In the genomic region with DNA sequence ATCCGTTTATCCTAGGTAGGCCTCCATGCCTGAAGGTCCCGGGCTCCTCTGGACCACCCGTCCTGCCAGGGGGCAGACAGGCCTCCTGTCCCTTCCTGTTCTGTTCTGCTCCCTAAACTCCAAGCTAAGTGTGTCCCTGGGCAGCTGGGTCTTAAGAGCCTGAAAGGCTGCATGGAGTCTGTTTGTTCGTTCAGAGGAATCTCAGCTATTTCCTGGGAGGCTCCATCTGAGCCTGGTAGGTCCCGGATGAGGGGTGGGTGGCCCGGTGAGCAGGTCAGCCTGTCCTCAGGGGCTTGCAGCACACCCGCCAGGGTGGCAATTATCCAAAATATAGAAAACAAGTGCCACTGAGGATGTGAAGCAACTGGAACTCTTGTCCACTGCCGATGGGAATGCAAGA, we compare ENCODE assay signal across 20 cellular contexts. TPM values are rescaled to one million over a fixed set of nuclear protein-coding genes. Genes with fewer than 3 reads are reported as not detected.
DNase-seq lines count a peak whose midpoint lies in the region; ATAC-seq and TF ChIP-seq lines count a peak whose summit lies in the region.
"Had no signal": no experiment of that assay in that cellular context is flagged by ENCODE, and none has a peak within 500 bp of the region (broad histone marks: within the 10 kb centered on the region; RNA-seq: fewer than 3 reads in every experiment).

No MANE protein-coding gene starts in this region.

- H3K79me2 ChIP-seq in neural progenitor cell (ENCODE audit: low read depth) (no peaks in the 10 kb centered on the region), mammary epithelial cell (ENCODE audit: insufficient read depth, low read length) (no peaks in the 10 kb centered on the region)

- CTCF ChIA-PET in Panc1 (lab: Charles Lee) = no interaction called here
- CTCF ChIA-PET in mammary epithelial cell (lab: Charles Lee; ENCODE audit: low non-redundant PET) = no interaction called here

- no peaks in the 10 kb centered on the region for H3K27me3 ChIP-seq in BE2C
- no peaks in the 10 kb centered on the region for H3K27me3 ChIP-seq in Panc1 (ENCODE audit: control insufficient read depth, insufficient read depth, low read length)
- H3K27me3 ChIP-seq in neural progenitor cell = no peaks in the 10 kb centered on the region
- H3K27me3 ChIP-seq in mammary epithelial cell (ENCODE audit: insufficient read depth, low read length) = no peaks in the 10 kb centered on the region
- H3K27me3 ChIP-seq: testis had no signal

- no peaks in the 10 kb centered on the region for H3K36me3 ChIP-seq in BE2C
- no peaks in the 10 kb centered on the region for H3K36me3 ChIP-seq in Panc1 (ENCODE audit: control insufficient read depth, insufficient read depth, low read length)
- no peaks in the 10 kb centered on the region for H3K36me3 ChIP-seq in neural progenitor cell
- H3K36me3 ChIP-seq in mammary epithelial cell (ENCODE audit: insufficient read depth, low read length) = no peaks in the 10 kb centered on the region
- H3K36me3 ChIP-seq: HAP-1 had no signal

- no peak overlapping the region for H3K9ac ChIP-seq in neural progenitor cell
- no peak overlapping the region for H3K9ac ChIP-seq in mammary epithelial cell (ENCODE audit: insufficient read depth, low read length)

- TF ChIP-seq CTCF in BE2C (IDR thresholded peaks at IDR 0.05; ENCODE audit: low read depth, low read length) = no peak
- TF ChIP-seq CTCF in Panc1 (IDR thresholded peaks at IDR 0.05) = no peak
- no peak for TF ChIP-seq CTCF in neural progenitor cell (IDR thresholded peaks at IDR 0.05)
- TF ChIP-seq CTCF in mammary epithelial cell (conservative IDR thresholded peaks at IDR 0.05 in 1 of 2, IDR thresholded peaks at IDR 0.05 in 1 of 2; ENCODE audit: extremely low read depth in 1 of 2, insufficient read depth in 1 of 2, low read depth in 1 of 2, low read length in 2 of 2) = no peak
- TF ChIP-seq CTCF in GM13977 (IDR thresholded peaks at IDR 0.05; ENCODE audit: extremely low read depth, insufficient read depth, missing control alignments) = no peak

- H4K20me1 ChIP-seq in neural progenitor cell (ENCODE audit: low read depth) (no peaks in the 10 kb centered on the region), mammary epithelial cell (ENCODE audit: insufficient read depth, low read length) (no peaks in the 10 kb centered on the region)

- H2AFZ ChIP-seq in neural progenitor cell (replicated peaks) (no peak overlapping the region), mammary epithelial cell (ENCODE audit: low read depth, low read length) (no peak overlapping the region)

- in situ Hi-C loops in Panc1 (cut with HindIII; ENCODE audit: low pct_unique_long_range_greater_than_20kb, low sequenced_read_pairs) (no loop called here), mammary epithelial cell (cut with MboI; ENCODE audit: low sequenced_read_pairs in 2 of 2) (no loop called here), GM13977 (cut with MboI; ENCODE audit: low pct_unique_long_range_greater_than_20kb, low sequenced_read_pairs, unreplicated experiment) (no loop called here)

- H3K4me1 Mint-ChIP-seq in neural progenitor cell = peaks cover 5% of the 10 kb centered on the region
- H3K4me1 Mint-ChIP-seq: CD4-positive, CD25-positive, alpha-beta regulatory T cell; immature natural killer cell had no signal

- H3K4me2 ChIP-seq in neural progenitor cell = no peak overlapping the region
- no peak overlapping the region for H3K4me2 ChIP-seq in mammary epithelial cell (ENCODE audit: insufficient read depth, low read depth, low read length)

- H3K27ac Mint-ChIP-seq in neural progenitor cell = peak overlapping the region; percentile 30
- H3K27ac Mint-ChIP-seq: CD4-positive, CD25-positive, alpha-beta regulatory T cell; immature natural killer cell; memory B cell had no signal

- POLR2A ChIA-PET in Panc1 (lab: Charles Lee) = interaction anchor here (0.7 to 0.8 kb wide), 2 partner anchors 8 to 15 kb away, joined by 3 to 4 read pairs; no protein-coding TSS in a partner anchor

- WGBS in mammary epithelial cell (ENCODE audit: low coverage, missing lambda C conversion rate) = 4% methylated on average over 8 of the region's 8 CpGs

- H3K27ac ChIP-seq in Panc1 (ENCODE audit: low read length) (peak overlapping the region; percentile 55), neural progenitor cell (no peak overlapping the region), mammary epithelial cell (ENCODE audit: insufficient read depth, low read depth, low read length) (no peak overlapping the region)
- H3K27ac ChIP-seq: testis had no signal

- H3F3A ChIP-seq in neural progenitor cell (ENCODE audit: low read depth) = no peaks in the 10 kb centered on the region

- peak; percentile 4 for DNase-seq in BE2C
- no peak for DNase-seq in Panc1 (ENCODE audit: low read depth, low spot score)
- DNase-seq in ecto neural progenitor cell (ENCODE audit: low spot score) = peak; percentile 52
- DNase-seq in neural progenitor cell (ENCODE audit: low spot score) = peak; percentile 23
- DNase-seq in mammary epithelial cell = no peak
- no peak for DNase-seq in GM13977 (ENCODE audit: low spot score)
- DNase-seq in NOMO-1 (lab: John Stamatoyannopoulos, UW; ENCODE audit: unreplicated experiment in 2 of 2) = no peak
- DNase-seq in MV-4-11 (lab: John Stamatoyannopoulos, UW) = no peak
- DNase-seq: activated CD4-positive, CD25-positive, alpha-beta regulatory T cell treated with anti-CD3 and anti-CD28 coated beads, Interleukin-2, amount 50 U/mL, for 72 hours; activated CD8-positive, alpha-beta memory T cell treated with anti-CD3 and anti-CD28 coated beads for 24 hours; CD4-positive, CD25-positive, alpha-beta regulatory T cell; DMS79; effector CD4-positive, alpha-beta T cell; head of caudate nucleus; immature natural killer cell; NCI-H1092 treated with DMSO at 0.1 percent for 48 hours; NCI-H526; testis had no signal

- ATAC-seq in Panc1 = peak; percentile 74

- H3K27me3 Mint-ChIP-seq in neural progenitor cell (ENCODE audit: insufficient read depth, low read depth) = peaks cover 10% of the 10 kb centered on the region

- no peak overlapping the region for H3K4me3 Mint-ChIP-seq in neural progenitor cell
- H3K4me3 Mint-ChIP-seq: CD4-positive, CD25-positive, alpha-beta regulatory T cell; immature natural killer cell; memory B cell had no signal

- H3K9me3 ChIP-seq in BE2C (no peaks in the 10 kb centered on the region), Panc1 (ENCODE audit: control insufficient read depth, insufficient read depth, low read depth, low read length) (no peaks in the 10 kb centered on the region), neural progenitor cell (ENCODE audit: low read depth) (no peaks in the 10 kb centered on the region), mammary epithelial cell (replicated peaks; ENCODE audit: insufficient read depth, low read length) (no peaks in the 10 kb centered on the region)
- H3K9me3 ChIP-seq: HAP-1, testis had no signal

- no peaks in the 10 kb centered on the region for H3K36me3 Mint-ChIP-seq in neural progenitor cell
- H3K36me3 Mint-ChIP-seq: CD4-positive, CD25-positive, alpha-beta regulatory T cell; immature natural killer cell; memory B cell had no signal

- intact Hi-C loops in Panc1 (cut with micrococcal nuclease; ENCODE audit: unreplicated experiment) (no loop called here), mammary epithelial cell (cut with micrococcal nuclease) (no loop called here)

- H3K9me3 Mint-ChIP-seq in neural progenitor cell = no peaks in the 10 kb centered on the region
- H3K9me3 Mint-ChIP-seq: CD4-positive, CD25-positive, alpha-beta regulatory T cell; immature natural killer cell; memory B cell had no signal

- BruUV-seq in Panc1 (replicated peaks; lab: Mats Ljungman, UMichigan) = no TSS peak
- no TSS peak for BruUV-seq in mammary epithelial cell (replicated peaks; lab: Mats Ljungman, UMichigan)

- no peak overlapping the region for H3K4me3 ChIP-seq in BE2C (ENCODE audit: low read depth, low read length)
- no peak overlapping the region for H3K4me3 ChIP-seq in Panc1 (ENCODE audit: low read depth in 2 of 2, low read length in 2 of 2)
- no peak overlapping the region for H3K4me3 ChIP-seq in neural progenitor cell
- no peak overlapping the region for H3K4me3 ChIP-seq in mammary epithelial cell (replicated peaks in 1 of 3; ENCODE audit: insufficient read depth in 1 of 3, low read depth in 2 of 3, low read length in 3 of 3)
- H3K4me3 ChIP-seq: HAP-1, testis had no signal

- dilution Hi-C loops in mammary epithelial cell (cut with HindIII; ENCODE audit: low sequenced_read_pairs) = loop anchor here (25.0 kb wide), 1 partner anchor 488 kb away; no protein-coding TSS in a partner anchor

- H3K4me1 ChIP-seq in BE2C (no peaks in the 10 kb centered on the region), Panc1 (ENCODE audit: control insufficient read depth, insufficient read depth, low read length) (peaks cover 8% of the 10 kb centered on the region), neural progenitor cell (no peaks in the 10 kb centered on the region), mammary epithelial cell (ENCODE audit: insufficient read depth, low read length) (no peaks in the 10 kb centered on the region)
- H3K4me1 ChIP-seq: HAP-1, testis had no signal

RNA-seq across cellular contexts. Expression of a gene that starts 12.6 kb away (rescaled TPM):
- 2,263 TPM for polyA plus RNA-seq in BE2C (2012; ENCODE audit: insufficient read depth, insufficient read length, low read depth)
- total RNA-seq in Panc1 (2021; ENCODE audit: unreplicated experiment) (4,502 TPM), neural progenitor cell (ENCODE audit: low replicate concordance) (1,228 and 2,405 TPM in 2 replicates), mammary epithelial cell (over 10,000 TPM in 1 of 2 donors, 1,000 to 10,000 TPM in 1; 3,950 to 24,255 TPM)
- polyA plus RNA-seq in Panc1 (2012; ENCODE audit: insufficient read length) = 6,760 TPM
- 8,707 TPM for polyA plus RNA-seq in mammary epithelial cell
- 4,992 TPM for polyA minus RNA-seq in mammary epithelial cell

RNA-seq across cellular contexts. Expression of a gene that starts 28.2 kb away (rescaled TPM):
- polyA plus RNA-seq in BE2C (2012; ENCODE audit: insufficient read depth, insufficient read length, low read depth) = 2.4 TPM
- total RNA-seq in Panc1 (2021; ENCODE audit: unreplicated experiment) (1.2 TPM), neural progenitor cell (ENCODE audit: low replicate concordance) (0.28 TPM in 1 of 2 replicates, not detected in the other), mammary epithelial cell (under 1 TPM; 0.47 to 0.83 TPM)
- polyA plus RNA-seq in Panc1 (2012; ENCODE audit: insufficient read length) = 9.6 TPM
- polyA plus RNA-seq in mammary epithelial cell = 0.03 TPM
- polyA minus RNA-seq in mammary epithelial cell = not detected

RNA-seq across cellular contexts. Expression of a gene that starts 52.1 kb away (rescaled TPM):
- polyA plus RNA-seq in BE2C (2012; ENCODE audit: insufficient read depth, insufficient read length, low read depth) = 43.0 TPM
- total RNA-seq in Panc1 (2021; ENCODE audit: unreplicated experiment) = 265 TPM
- 232 TPM for polyA plus RNA-seq in Panc1 (2012; ENCODE audit: insufficient read length)
- total RNA-seq in neural progenitor cell (ENCODE audit: low replicate concordance) = 9.7 and 36.5 TPM in 2 replicates
- total RNA-seq in mammary epithelial cell = 10 to 100 TPM; 23.5 to 26.6 TPM
- 14.6 TPM for polyA plus RNA-seq in mammary epithelial cell
- 37.0 TPM for polyA minus RNA-seq in mammary epithelial cell

Comparison
In these comparisons a context has a peak if more than half of its experiments do, and no peak if none do; other contexts are left out.
1. DNase-seq: peak in BE2C (single experiment), ecto neural progenitor cell (single experiment) and neural progenitor cell (single experiment); none in Panc1 (single experiment), mammary epithelial cell (single experiment), GM13977 (single experiment), NOMO-1 (0 of 2) and MV-4-11 (single experiment).